Comparison of ENCODE assay signal across 24 cellular contexts in genomic region chr16:86079185-86079885, GRCh38.
"Had no signal": no experiment of that assay in that cellular context is flagged by ENCODE, and none has a peak within 500 bp of the region (broad histone marks: within the 10 kb centered on the region; RNA-seq: fewer than 3 reads in every experiment).

No MANE protein-coding gene starts in this region.

- H3K9me3 ChIP-seq: breast epithelium, gastrocnemius medialis, stomach, tibial nerve had no signal

- H3K36me3 ChIP-seq: breast epithelium, gastrocnemius medialis, stomach, tibial nerve had no signal

- DNase-seq: activated CD4-positive, alpha-beta T cell treated with anti-CD3 and anti-CD28 coated beads, Interleukin-2, amount 50 U/mL, for 1 hour; activated CD8-positive, alpha-beta memory T cell treated with anti-CD3 and anti-CD28 coated beads, Interleukin-2, amount 10 ng/mL, durations not matched to agents 7 days and 5 days; activated CD8-positive, alpha-beta T cell treated with anti-CD3 and anti-CD28 coated beads for 36 hours; activated gamma-delta T cell treated with Interleukin-2 at 50 U/mL for 16 hours; activated naive CD4-positive, alpha-beta T cell treated with anti-CD3 and anti-CD28 coated beads, Interleukin-2, amount 50 U/mL, for 16 hours; central memory CD4-positive, alpha-beta T cell; dermis blood vessel endothelial cell; effector CD4-positive, alpha-beta T cell; gastrocnemius medialis; glutamatergic neuron; left cardiac atrium; stimulated activated CD4-positive, alpha-beta T cell treated with anti-CD3 and anti-CD28 coated beads, Interleukin-15, amount 100 ng/mL, for 24 hours; stimulated activated CD4-positive, alpha-beta T cell treated with anti-CD3 and anti-CD28 coated beads, Interleukin-2, amount 100 ng/mL, for 24 hours; stimulated activated naive B cell treated with anti-CD40 and anti-IgM and Interleukin-4, amounts not matched to agents 10 μg/mL and 1 μg/mL and 100 μg/mL, for 72 hours; stomach; T-helper 2 cell had no signal

- H3K4me3 Mint-ChIP-seq: activated CD8-positive, alpha-beta memory T cell treated with anti-CD3 and anti-CD28 coated beads, Interleukin-2, amount 10 ng/mL, durations not matched to agents 7 days and 5 days; activated CD8-positive, alpha-beta T cell treated with anti-CD3 and anti-CD28 coated beads for 36 hours; activated T-helper 1 cell treated with anti-CD3 and anti-CD28 coated beads, Interleukin-12 subunit alpha, Interleukin-12 subunit beta, Interleukin-2, Interleukin-4 antibody, amounts not matched to agents 30 ng/mL and 10 ng/mL and 1 ng/mL, durations not matched to agents 14 hours and 24 hours and 36 hours; memory B cell; nephron; stimulated activated naive B cell treated with anti-CD40 and anti-IgM and Interleukin-4, amounts not matched to agents 10 μg/mL and 1 μg/mL and 100 μg/mL, for 72 hours; WTC11 had no signal

- H3K27ac ChIP-seq: breast epithelium, epithelial cell of prostate, gastrocnemius medialis, tibial nerve had no signal

- ATAC-seq: activated CD8-positive, alpha-beta memory T cell treated with anti-CD3 and anti-CD28 coated beads, Interleukin-2, amount 10 ng/mL, durations not matched to agents 7 days and 5 days; activated CD8-positive, alpha-beta T cell treated with anti-CD3 and anti-CD28 coated beads for 36 hours; gastrocnemius medialis; left cardiac atrium; stimulated activated naive B cell treated with anti-CD40 and anti-IgM and Interleukin-4, amounts not matched to agents 10 μg/mL and 1 μg/mL and 100 μg/mL, for 72 hours; WTC11 had no signal

- H3K9me3 Mint-ChIP-seq: activated CD8-positive, alpha-beta T cell treated with anti-CD3 and anti-CD28 coated beads for 36 hours; activated T-helper 1 cell treated with anti-CD3 and anti-CD28 coated beads, Interleukin-12 subunit alpha, Interleukin-12 subunit beta, Interleukin-2, Interleukin-4 antibody, amounts not matched to agents 30 ng/mL and 10 ng/mL and 1 ng/mL, durations not matched to agents 14 hours and 24 hours and 36 hours; memory B cell; stimulated activated naive B cell treated with anti-CD40 and anti-IgM and Interleukin-4, amounts not matched to agents 10 μg/mL and 1 μg/mL and 100 μg/mL, for 72 hours; WTC11 had no signal

- H3K4me1 Mint-ChIP-seq: activated CD8-positive, alpha-beta memory T cell treated with anti-CD3 and anti-CD28 coated beads, Interleukin-2, amount 10 ng/mL, durations not matched to agents 7 days and 5 days; memory B cell; stimulated activated naive B cell treated with anti-CD40 and anti-IgM and Interleukin-4, amounts not matched to agents 10 μg/mL and 1 μg/mL and 100 μg/mL, for 72 hours had no signal

- H3K4me2 ChIP-seq: smooth muscle cell had no signal

- H3K4me1 ChIP-seq: breast epithelium, gastrocnemius medialis, tibial nerve had no signal

- H3K27ac Mint-ChIP-seq: activated CD8-positive, alpha-beta memory T cell treated with anti-CD3 and anti-CD28 coated beads, Interleukin-2, amount 10 ng/mL, durations not matched to agents 7 days and 5 days; activated CD8-positive, alpha-beta T cell treated with anti-CD3 and anti-CD28 coated beads for 36 hours; activated T-helper 1 cell treated with anti-CD3 and anti-CD28 coated beads, Interleukin-12 subunit alpha, Interleukin-12 subunit beta, Interleukin-2, Interleukin-4 antibody, amounts not matched to agents 30 ng/mL and 10 ng/mL and 1 ng/mL, durations not matched to agents 14 hours and 24 hours and 36 hours; memory B cell; nephron; stimulated activated naive B cell treated with anti-CD40 and anti-IgM and Interleukin-4, amounts not matched to agents 10 μg/mL and 1 μg/mL and 100 μg/mL, for 72 hours; WTC11 had no signal

- H3K36me3 Mint-ChIP-seq: activated CD8-positive, alpha-beta memory T cell treated with anti-CD3 and anti-CD28 coated beads, Interleukin-2, amount 10 ng/mL, durations not matched to agents 7 days and 5 days; memory B cell; stimulated activated naive B cell treated with anti-CD40 and anti-IgM and Interleukin-4, amounts not matched to agents 10 μg/mL and 1 μg/mL and 100 μg/mL, for 72 hours; WTC11 had no signal

- H3K4me3 ChIP-seq: breast epithelium, gastrocnemius medialis, smooth muscle cell, stomach, tibial nerve had no signal
